In genomic region chr12:69360348-69360672, GRCh38 we compare ENCODE assay signal across 8 cellular contexts. TPM values are rescaled to one million over a fixed set of nuclear protein-coding genes. Genes with fewer than 3 reads are reported as not detected.
DNase-seq lines count a peak whose midpoint lies in the region; ATAC-seq and TF ChIP-seq lines count a peak whose summit lies in the region.

No MANE protein-coding gene starts in this region.

- H3K9me3 ChIP-seq in HCT116 (ENCODE audit: control insufficient read depth in 1 of 2, insufficient read depth in 1 of 2, low read depth in 1 of 2, low read length in 2 of 2) (no peaks in the 10 kb centered on the region), hepatocyte (ENCODE audit: low read depth) (no peaks in the 10 kb centered on the region)

- H3K27me3 Mint-ChIP-seq in activated CD8-positive, alpha-beta T cell treated with anti-CD3 and anti-CD28 coated beads for 36 hours: no peaks in the 10 kb centered on the region

- BruUV-seq in HCT116 (replicated peaks; lab: Mats Ljungman, UMichigan): TSS peak; percentile 85

- no peaks in the 10 kb centered on the region for H3K9me3 Mint-ChIP-seq in activated CD8-positive, alpha-beta T cell treated with anti-CD3 and anti-CD28 coated beads for 36 hours

- RAD21 ChIA-PET in HCT116 (lab: Charles Lee; ENCODE audit: low non-redundant PET in 1 of 2, low total read pairs in 2 of 2, uncharacterized antibody in 2 of 2, unreplicated experiment in 2 of 2): no interaction called here

- H2AFZ ChIP-seq in HCT116 (ENCODE audit: low read depth, low read length, poor library complexity, severe bottlenecking) (no peak overlapping the region), hepatocyte (peak overlapping the region; percentile 25)

- ATAC-seq in HCT116 (no peak), GM21447 (IDR thresholded peaks at IDR 0.05; ENCODE audit: unreplicated experiment) (no peak)
- no peak for ATAC-seq in activated CD8-positive, alpha-beta T cell treated with anti-CD3 and anti-CD28 coated beads for 36 hours

- DNase-seq in HCT116 (ENCODE audit: low read depth, low spot score) (no peak), hepatocyte (ENCODE audit: low spot score) (no peak), dermis blood vessel endothelial cell (no peak), NCI-H748 treated with DMSO at 0.1 percent for 48 hours (lab: John Stamatoyannopoulos, UW) (no peak)
- no peak for DNase-seq in activated CD8-positive, alpha-beta T cell treated with anti-CD3 and anti-CD28 coated beads for 36 hours
- DNase-seq in activated effector memory CD4-positive, alpha-beta T cell treated with anti-CD3 and anti-CD28 coated beads, Interleukin-2, amount 50 U/mL, for 16 hours: no peak

- H3K9ac ChIP-seq in HCT116 (ENCODE audit: low read length): peak overlapping the region; percentile 79

- H3K4me1 ChIP-seq in HCT116 (ENCODE audit: control insufficient read depth in 1 of 2, insufficient read depth in 2 of 2, low read length in 2 of 2) (peaks cover 5 to 24% of the 10 kb centered on the region in 2 experiments; a peak in 3 of 4 replicates), hepatocyte (ENCODE audit: insufficient read depth) (peaks cover 5% of the 10 kb centered on the region)

- H3K36me3 ChIP-seq in HCT116 (ENCODE audit: control insufficient read depth in 1 of 2, insufficient read depth in 2 of 2, low read length in 2 of 2) (peaks cover 6 to 10% of the 10 kb centered on the region in 2 experiments; a peak in 2 of 4 replicates), hepatocyte (replicated peaks; ENCODE audit: insufficient read depth, low read depth) (no peaks in the 10 kb centered on the region)

- no peak for TF ChIP-seq CTCF in HCT116 (IDR thresholded peaks at IDR 0.05 in 2 of 3, conservative IDR thresholded peaks at IDR 0.05 in 1 of 3; ENCODE audit: borderline replicate concordance in 1 of 3, insufficient read depth in 1 of 3, low read depth in 2 of 3, low read length in 2 of 3)
- no peak for TF ChIP-seq CTCF in activated CD8-positive, alpha-beta T cell treated with anti-CD3 and anti-CD28 coated beads for 36 hours (IDR thresholded peaks at IDR 0.05)
- TF ChIP-seq CTCF in hepatocyte (IDR thresholded peaks at IDR 0.05; ENCODE audit: poor library complexity): no peak

- peak overlapping the region; percentile 56 to 63 for H3K4me3 ChIP-seq in HCT116 (replicated peaks in 1 of 2; ENCODE audit: low read depth in 1 of 2, low read length in 2 of 2)
- H3K4me3 ChIP-seq in hepatocyte: peak overlapping the region; percentile 66
- peak overlapping the region; percentile 45 to 96 (median 83) for H3K4me3 ChIP-seq in skin epidermis

- H3K4me3 Mint-ChIP-seq in activated CD8-positive, alpha-beta T cell treated with anti-CD3 and anti-CD28 coated beads for 36 hours: peak overlapping the region; percentile 77

- WGBS in hepatocyte (ENCODE audit: low lambda C conversion rate, missing lambda C conversion rate): 8% methylated on average over 10 of the region's 10 CpGs

- peaks cover 23% of the 10 kb centered on the region for H3K4me1 Mint-ChIP-seq in activated CD8-positive, alpha-beta T cell treated with anti-CD3 and anti-CD28 coated beads for 36 hours (ENCODE audit: low read depth)

- no peak for TF ChIP-seq POLR2A in HCT116 (IDR thresholded peaks at IDR 0.05; ENCODE audit: borderline replicate concordance, extremely low read depth, insufficient read depth, insufficient read length)

- CTCF ChIA-PET in HCT116 (lab: Charles Lee): no interaction called here
- CTCF ChIA-PET in activated CD8-positive, alpha-beta T cell treated with anti-CD3 and anti-CD28 coated beads for 36 hours (lab: Charles Lee): no interaction called here

- H3K79me2 ChIP-seq in HCT116 (ENCODE audit: insufficient read depth, low read length) (peaks cover 46% of the 10 kb centered on the region), hepatocyte (peaks cover 34% of the 10 kb centered on the region)

- H3K27me3 ChIP-seq in HCT116 (ENCODE audit: insufficient read depth, low read length) (no peaks in the 10 kb centered on the region), hepatocyte (no peaks in the 10 kb centered on the region)

- H3K4me2 ChIP-seq in HCT116 (ENCODE audit: low read length): peak overlapping the region; percentile 87
- H3K4me2 ChIP-seq in hepatocyte: peak overlapping the region; percentile 72

- peak overlapping the region; percentile 96 for H3K27ac Mint-ChIP-seq in activated CD8-positive, alpha-beta T cell treated with anti-CD3 and anti-CD28 coated beads for 36 hours

- no peaks in the 10 kb centered on the region for H3K9me2 ChIP-seq in HCT116 (ENCODE audit: insufficient read depth)
- no peaks in the 10 kb centered on the region for H3K9me2 ChIP-seq in hepatocyte (replicated peaks; ENCODE audit: insufficient read depth)

- TF ChIP-seq RAD21 in HCT116 (IDR thresholded peaks at IDR 0.05; ENCODE audit: low read depth): no peak

- POLR2A ChIA-PET in HCT116 (lab: Charles Lee): no interaction called here
- POLR2A ChIA-PET in activated CD8-positive, alpha-beta T cell treated with anti-CD3 and anti-CD28 coated beads for 36 hours (lab: Charles Lee): interaction anchor here (0.8 to 2.0 kb wide), 4 partner anchors 10 to 30 kb away, joined by 3 to 10 read pairs (median 4); no protein-coding TSS in a partner anchor

- intact Hi-C loops in HCT116 (cut with micrococcal nuclease): no loop called here
- intact Hi-C loops in activated CD8-positive, alpha-beta T cell treated with anti-CD3 and anti-CD28 coated beads for 36 hours (cut with micrococcal nuclease): no loop called here

- peaks cover 21% of the 10 kb centered on the region for H3K36me3 Mint-ChIP-seq in activated CD8-positive, alpha-beta T cell treated with anti-CD3 and anti-CD28 coated beads for 36 hours (ENCODE audit: low read depth)

- peak overlapping the region; percentile 99 for H3K27ac ChIP-seq in HCT116 (ENCODE audit: low read depth, low read length)
- peak overlapping the region; percentile 92 for H3K27ac ChIP-seq in hepatocyte
- H3K27ac ChIP-seq in skin epidermis: peak overlapping the region in 17 of 21 experiments; percentile 75 to 99 (median 92)

- H4K20me1 ChIP-seq in HCT116 (ENCODE audit: insufficient read depth): no peaks in the 10 kb centered on the region
- no peaks in the 10 kb centered on the region for H4K20me1 ChIP-seq in hepatocyte (ENCODE audit: insufficient read depth, poor library complexity, severe bottlenecking)

TF ChIP-seq in HCT116, 20 proteins besides CTCF, POLR2A, EP300 and RAD21:
- TF ChIP-seq ZBTB33 (IDR thresholded peaks at IDR 0.05; ENCODE audit: extremely low read depth, insufficient replicate concordance, low read length) (no peak), YY1 (IDR thresholded peaks at IDR 0.05; ENCODE audit: extremely low read depth, insufficient replicate concordance, low read depth, low read length) (no peak), FOSL1 (IDR thresholded peaks at IDR 0.05; ENCODE audit: low read depth) (no peak), TCF7L2 (IDR thresholded peaks at IDR 0.05; ENCODE audit: borderline replicate concordance, extremely low read depth, insufficient read depth, insufficient read length) (no peak), POLR2AphosphoS5 (IDR thresholded peaks at IDR 0.05; ENCODE audit: low read depth, low read length) (no peak), EGR1 (IDR thresholded peaks at IDR 0.05; ENCODE audit: low read depth) (no peak; the same call in 1 of the 2 replicates), ELF1 (IDR thresholded peaks at IDR 0.05; ENCODE audit: borderline replicate concordance, low read depth) (no peak), JUND (IDR thresholded peaks at IDR 0.05) (no peak), ZNF274 (IDR thresholded peaks at IDR 0.05; ENCODE audit: low read depth, low read length) (no peak), SRF (IDR thresholded peaks at IDR 0.05; ENCODE audit: low read depth) (no peak), ATF3 (IDR thresholded peaks at IDR 0.05) (no peak)

RNA-seq across cellular contexts. Expression of gene YEATS4, which starts 0.8 kb away (rescaled TPM):
- 32.0 TPM for total RNA-seq in HCT116 (2021; ENCODE audit: unreplicated experiment)
- polyA plus RNA-seq in HCT116 (2012): 18.0 and 21.7 TPM in 2 replicates
- total RNA-seq in activated CD8-positive, alpha-beta T cell treated with anti-CD3 and anti-CD28 coated beads for 36 hours: 10 to 100 TPM; 54.0 to 60.9 TPM
- total RNA-seq in hepatocyte: 47.2 and 58.2 TPM in 2 replicates
- 16.2 and 25.2 TPM in 2 replicates for polyA plus RNA-seq in hepatocyte
- 22.4 and 25.9 TPM in 2 replicates for total RNA-seq in dermis blood vessel endothelial cell

RNA-seq across cellular contexts. Expression of gene LYZ, which starts 12.1 kb away (rescaled TPM):
- total RNA-seq in HCT116 (2021; ENCODE audit: unreplicated experiment) (1.3 TPM), hepatocyte (282 and 304 TPM in 2 replicates), dermis blood vessel endothelial cell (not detected in 2 replicates)
- 0.56 and 0.62 TPM in 2 replicates for polyA plus RNA-seq in HCT116 (2012)
- total RNA-seq in activated CD8-positive, alpha-beta T cell treated with anti-CD3 and anti-CD28 coated beads for 36 hours: not detected
- 129 and 170 TPM in 2 replicates for polyA plus RNA-seq in hepatocyte

Comparison
In these comparisons a context has a peak if more than half of its experiments do, and no peak if none do; other contexts are left out.
1. RNA of gene LYZ, which starts 12.1 kb away (total RNA-seq): 282 to 304 TPM in hepatocyte; 1.3 TPM in HCT116 (single experiment), not detected in activated CD8-positive, alpha-beta T cell treated with anti-CD3 and anti-CD28 coated beads for 36 hours and not detected in dermis blood vessel endothelial cell; every median in the first group is over 100 times any median in the second.
2. Peak in every context shown above with its lines, with median percentiles within 50 percentile points of each other: H3K27ac ChIP-seq and H3K4me3 ChIP-seq.